27 cellular contexts compared by ENCODE assay signal in the genomic region with DNA sequence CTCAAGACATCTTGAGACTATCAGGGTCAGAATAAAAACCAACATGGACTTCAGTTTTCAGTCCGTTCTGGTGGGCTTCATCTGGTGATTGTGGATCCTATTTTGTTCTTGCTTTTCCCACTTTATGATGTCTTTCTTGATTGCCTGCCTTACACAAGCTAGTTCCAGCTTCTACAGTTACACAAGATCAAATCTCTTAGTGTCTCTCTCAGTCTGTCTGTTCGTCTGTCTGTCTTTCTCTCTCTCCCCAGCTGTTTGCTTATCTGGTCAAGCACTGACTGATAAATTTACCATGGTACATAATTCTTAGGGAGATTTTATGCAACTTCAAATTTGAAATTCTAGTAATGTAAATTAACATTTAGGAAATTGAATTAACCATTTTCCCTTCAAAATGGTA.
"Had no signal": no experiment of that assay in that cellular context is flagged by ENCODE, and none has a peak within 500 bp of the region (broad histone marks: within the 10 kb centered on the region; RNA-seq: fewer than 3 reads in every experiment).

No MANE protein-coding gene starts in this region.

- H3K4me3 Mint-ChIP-seq: activated CD8-positive, alpha-beta T cell treated with anti-CD3 and anti-CD28 coated beads for 36 hours; activated naive CD8-positive, alpha-beta T cell; activated T-helper 1 cell treated with anti-CD3 and anti-CD28 coated beads, Interleukin-12 subunit alpha, Interleukin-12 subunit beta, Interleukin-2, Interleukin-4 antibody, amounts not matched to agents 30 ng/mL and 10 ng/mL and 1 ng/mL, durations not matched to agents 14 hours and 24 hours and 36 hours had no signal

- DNase-seq: activated CD4-positive, alpha-beta T cell treated with anti-CD3 and anti-CD28 coated beads for 4 hours; activated CD8-positive, alpha-beta memory T cell treated with anti-CD3 and anti-CD28 coated beads, Interleukin-2, amount 50 U/mL, for 4 hours; activated CD8-positive, alpha-beta T cell treated with anti-CD3 and anti-CD28 coated beads for 36 hours; activated effector memory CD4-positive, alpha-beta T cell treated with Interleukin-2 at 50 U/mL for 16 hours; activated naive CD4-positive, alpha-beta T cell; aorta; body of pancreas; central memory CD4-positive, alpha-beta T cell; MG63; MV-4-11; NCI-H1092 treated with DMSO at 0.1 percent for 48 hours; NCI-H1436; NCI-H1694 treated with DMSO at 0.1 percent for 48 hours; NCI-H2029 treated with DMSO at 0.1 percent for 48 hours; NCI-H510A treated with DMSO at 0.1 percent for 48 hours; NCI-H69; NK-92 treated with Interleukin-12 subunit alpha and Interleukin-12 subunit beta, amount 100 ng/mL, for 24 hours; Peyer's patch; SHP77; SW 1271 had no signal

- H3K9me3 Mint-ChIP-seq: activated CD8-positive, alpha-beta T cell treated with anti-CD3 and anti-CD28 coated beads for 36 hours; activated T-helper 1 cell treated with anti-CD3 and anti-CD28 coated beads, Interleukin-12 subunit alpha, Interleukin-12 subunit beta, Interleukin-2, Interleukin-4 antibody, amounts not matched to agents 30 ng/mL and 10 ng/mL and 1 ng/mL, durations not matched to agents 14 hours and 24 hours and 36 hours had no signal

- H3K27ac ChIP-seq: body of pancreas, KMS-11, Peyer's patch, SJSA1 had no signal

- H3K27ac Mint-ChIP-seq: activated CD8-positive, alpha-beta T cell treated with anti-CD3 and anti-CD28 coated beads for 36 hours; activated naive CD8-positive, alpha-beta T cell; activated T-helper 1 cell treated with anti-CD3 and anti-CD28 coated beads, Interleukin-12 subunit alpha, Interleukin-12 subunit beta, Interleukin-2, Interleukin-4 antibody, amounts not matched to agents 30 ng/mL and 10 ng/mL and 1 ng/mL, durations not matched to agents 14 hours and 24 hours and 36 hours had no signal

- FAIRE-seq: bronchial epithelial cell had no signal

- ATAC-seq: activated CD4-positive, CD25-positive, alpha-beta regulatory T cell treated with anti-CD3 and anti-CD28 coated beads, Interleukin-2, amount 50 U/mL, for 24 hours; activated CD8-positive, alpha-beta T cell treated with anti-CD3 and anti-CD28 coated beads for 36 hours; body of pancreas; SK-N-SH treated with all-trans-retinoic acid at 6 μM for 48 hours had no signal

- H3K4me3 ChIP-seq: body of pancreas, MG63, Peyer's patch, SJSA1 had no signal

- H3K9me3 ChIP-seq: body of pancreas, MG63, Peyer's patch, SJSA1 had no signal

- H3K4me1 ChIP-seq: Peyer's patch, SJSA1 had no signal

- H3K27me3 Mint-ChIP-seq: activated CD8-positive, alpha-beta T cell treated with anti-CD3 and anti-CD28 coated beads for 36 hours; activated naive CD8-positive, alpha-beta T cell had no signal

- H3K27me3 ChIP-seq: body of pancreas, MG63, Peyer's patch, SJSA1 had no signal
